ENCODE assay signal across 16 cellular contexts in the genomic region with DNA sequence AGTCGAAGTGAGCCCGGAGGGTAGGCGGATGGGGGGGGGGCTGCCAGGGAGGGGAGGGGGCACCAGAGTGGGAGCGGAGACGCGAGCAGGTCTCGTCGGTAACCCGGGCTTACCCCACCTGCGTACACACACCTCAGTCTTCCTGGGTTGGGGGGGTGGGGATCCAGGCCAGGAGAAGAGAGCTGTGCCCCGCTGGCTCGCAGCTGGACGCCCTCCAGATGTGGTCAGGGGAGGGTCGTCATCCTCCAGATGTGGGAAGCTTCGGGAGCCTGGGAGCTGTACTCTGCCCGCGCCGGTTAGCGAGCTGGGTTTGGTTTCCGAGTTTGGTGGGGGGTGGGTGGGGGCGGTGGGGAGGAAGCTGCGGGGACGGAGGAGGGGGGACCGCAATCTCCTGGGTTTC. TPM values are rescaled to one million over a fixed set of nuclear protein-coding genes. Genes with fewer than 3 reads are reported as not detected.
DNase-seq lines count a peak whose midpoint lies in the region; ATAC-seq, FAIRE-seq and TF ChIP-seq lines count a peak whose summit lies in the region.
"Had no signal": no experiment of that assay in that cellular context is flagged by ENCODE, and none has a peak within 500 bp of the region (broad histone marks: within the 10 kb centered on the region; RNA-seq: fewer than 3 reads in every experiment).

No MANE protein-coding gene starts in this region.

- H2BK5ac ChIP-seq in mesendoderm (ENCODE audit: low read length) = no peak overlapping the region

- 24% methylated on average over 13 of the region's 24 CpGs for WGBS in HepG2 (ENCODE audit: low lambda C conversion rate)
- WGBS in right lobe of liver (ENCODE audit: insufficient coverage, low coverage, low lambda C conversion rate, missing lambda C conversion rate) = 2% methylated on average over 14 of the region's 24 CpGs
- no CpG with 5 or more reads among the region's 24 CpGs for WGBS in mesendoderm (ENCODE audit: extremely low coverage, insufficient coverage, low lambda C conversion rate)

- H3K36me3 Mint-ChIP-seq in central memory CD8-positive, alpha-beta T cell (ENCODE audit: insufficient read depth) = peaks cover 16% of the 10 kb centered on the region
- H3K36me3 Mint-ChIP-seq: activated naive CD4-positive, alpha-beta T cell treated with anti-CD3 and anti-CD28 coated beads, Interleukin-2, amount 50 U/mL, for 72 hours had no signal

- TF ChIP-seq EP300 in HepG2 (IDR thresholded peaks at IDR 0.05; ENCODE audit: low read depth in 2 of 2, low read length in 2 of 2) = no peak
- no peak for TF ChIP-seq EP300 in HepG2 (CRISPR knock-in tag; IDR thresholded peaks at IDR 0.05; ENCODE audit: borderline replicate concordance)

- no peak for TF ChIP-seq RAD21 in HepG2 (CRISPR knock-in tag; IDR thresholded peaks at IDR 0.05)

- intact Hi-C loops in HepG2 (cut with micrococcal nuclease; ENCODE audit: unreplicated experiment) (no loop called here), right lobe of liver (cut with DNase I) (no loop called here), vagina (cut with DNase I) (no loop called here)

- no peak overlapping the region for H2BK120ac ChIP-seq in mesendoderm (ENCODE audit: low read depth, low read length)

- no peak overlapping the region for H4K5ac ChIP-seq in mesendoderm (ENCODE audit: low read length)

- H3K9ac ChIP-seq in HepG2 (ENCODE audit: insufficient read depth, low read depth, low read length) = no peak overlapping the region
- H3K9ac ChIP-seq in mesendoderm (ENCODE audit: low read length) = no peak overlapping the region

- H3K23ac ChIP-seq in mesendoderm (ENCODE audit: low read length) = no peak overlapping the region

- in situ Hi-C loops in HepG2 (cut with HindIII; ENCODE audit: extremely low pct_ligation_motif_present, low pct_unique_long_range_greater_than_20kb) = no loop called here

- no peak overlapping the region for H2BK15ac ChIP-seq in mesendoderm (replicated peaks; ENCODE audit: low read depth)

- TF ChIP-seq CTCF in HepG2 (CRISPR knock-in tag; IDR thresholded peaks at IDR 0.05) (no peak), right lobe of liver (IDR thresholded peaks at IDR 0.05) (no peak), vagina (IDR thresholded peaks at IDR 0.05) (no peak)

- TF ChIP-seq POLR2A in HepG2 (IDR thresholded peaks at IDR 0.05; ENCODE audit: insufficient read depth in 1 of 2, low read depth in 2 of 2, low read length in 2 of 2) (no peak), right lobe of liver (IDR thresholded peaks at IDR 0.05) (no peak), vagina (IDR thresholded peaks at IDR 0.05) (no peak)

- no peak overlapping the region; the same call in 1 of the 2 replicates for H3K4me2 ChIP-seq in HepG2 (ENCODE audit: low read depth, low read length)
- H3K4me2 ChIP-seq in mesendoderm (ENCODE audit: low read length) = peak overlapping the region; percentile 68

- CTCF ChIA-PET in HepG2 (lab: Yijun Ruan, JAX; ENCODE audit: low intra/inter-chr PET ratio, low total read pairs) = no interaction called here

- peaks cover 28 to 54% of the 10 kb centered on the region in 2 experiments for H3K27me3 ChIP-seq in HepG2 (ENCODE audit: control insufficient read depth in 1 of 2, insufficient read depth in 2 of 2, low read length in 2 of 2)
- H3K27me3 ChIP-seq in right lobe of liver = peaks cover 4 to 29% of the 10 kb centered on the region in 2 donors
- H3K27me3 ChIP-seq in mesendoderm (ENCODE audit: insufficient read depth, low read length, poor library complexity) = peaks cover 3% of the 10 kb centered on the region
- no peaks in the 10 kb centered on the region for H3K27me3 ChIP-seq in vagina

- FAIRE-seq in HepG2 (lab: Jason Lieb, UNC) (no peak), urothelium cell line (lab: Jason Lieb, UNC) (no peak)
- FAIRE-seq: K562 had no signal

- no peaks in the 10 kb centered on the region for H3K79me2 ChIP-seq in HepG2 (ENCODE audit: insufficient read depth, low read length)
- no peaks in the 10 kb centered on the region for H3K79me2 ChIP-seq in mesendoderm (ENCODE audit: control insufficient read depth, insufficient read depth, low read length)

- H4K20me1 ChIP-seq in HepG2 (ENCODE audit: insufficient read depth, low read length) = peaks cover 5% of the 10 kb centered on the region; the same call in 1 of the 2 replicates

- BruUV-seq in HepG2 (replicated peaks; lab: Mats Ljungman, UMichigan) = no TSS peak

- no peak overlapping the region for H2AFZ ChIP-seq in HepG2 (ENCODE audit: low read length)

- H3K18ac ChIP-seq in mesendoderm (ENCODE audit: low read length) = peak overlapping the region; percentile 72

- H3K79me1 ChIP-seq in mesendoderm (ENCODE audit: low read length) = no peaks in the 10 kb centered on the region

- no peak overlapping the region for H3K4ac ChIP-seq in mesendoderm (ENCODE audit: low read depth, low read length)

- H3K4me3 Mint-ChIP-seq in central memory CD8-positive, alpha-beta T cell = peak overlapping the region; percentile 69

- H3K9me3 ChIP-seq in HepG2 (ENCODE audit: low read length) = no peaks in the 10 kb centered on the region
- no peaks in the 10 kb centered on the region for H3K9me3 ChIP-seq in right lobe of liver
- no peaks in the 10 kb centered on the region for H3K9me3 ChIP-seq in vagina
- H3K9me3 ChIP-seq: left lung, sigmoid colon had no signal

- H3K27ac ChIP-seq in HepG2 (ENCODE audit: extremely low read length, insufficient read depth, low read length) (no peak overlapping the region), right lobe of liver (no peak overlapping the region), mesendoderm (ENCODE audit: low read depth, low read length) (no peak overlapping the region), vagina (peak overlapping the region; percentile 92)
- H3K27ac ChIP-seq: left lung had no signal

- no peak overlapping the region for H2AK5ac ChIP-seq in mesendoderm (ENCODE audit: low read length)

- H3K36me3 ChIP-seq in HepG2 (replicated peaks in 1 of 2; ENCODE audit: control insufficient read depth in 1 of 2, insufficient read depth in 2 of 2, low read length in 2 of 2) (no peaks in the 10 kb centered on the region), right lobe of liver (no peaks in the 10 kb centered on the region), mesendoderm (ENCODE audit: control insufficient read depth, insufficient read depth, low read length) (no peaks in the 10 kb centered on the region), vagina (no peaks in the 10 kb centered on the region)
- H3K36me3 ChIP-seq: left lung, sigmoid colon had no signal

- peak overlapping the region; percentile 34 for H3K56ac ChIP-seq in mesendoderm (ENCODE audit: low read length)

- POLR2A ChIA-PET in HepG2 (lab: Yijun Ruan, JAX) = interaction anchor here (1.1 to 2.5 kb wide), 5 partner anchors 15 to 158 kb away, joined by 3 to 6 read pairs (median 4); partner anchors contain the start of genes LUC7L3 and SPATA20

- no peak overlapping the region for H3K4me3 ChIP-seq in HepG2 (replicated peaks in 1 of 3; ENCODE audit: insufficient read depth in 1 of 3, low read depth in 2 of 3, low read length in 3 of 3)
- no peak overlapping the region for H3K4me3 ChIP-seq in right lobe of liver
- H3K4me3 ChIP-seq in mesendoderm (ENCODE audit: low read length) = no peak overlapping the region
- H3K4me3 ChIP-seq in vagina = peak overlapping the region; percentile 55 to 79

- H3K4me1 ChIP-seq in HepG2 (ENCODE audit: insufficient read depth, low read length) (peaks cover 9% of the 10 kb centered on the region), right lobe of liver (peaks cover 0 to 22% (median 6%) of the 10 kb centered on the region in 4 donors), mesendoderm (ENCODE audit: control insufficient read depth, low read depth, low read length) (peaks cover 13% of the 10 kb centered on the region), vagina (peaks cover 77% of the 10 kb centered on the region)

- peaks cover 83% of the 10 kb centered on the region for H3K27me3 Mint-ChIP-seq in central memory CD8-positive, alpha-beta T cell

- H4K8ac ChIP-seq in mesendoderm (ENCODE audit: low read depth, low read length) = no peak overlapping the region

- H3K4me1 Mint-ChIP-seq in central memory CD8-positive, alpha-beta T cell = peaks cover 35% of the 10 kb centered on the region

- H3K27ac Mint-ChIP-seq in central memory CD8-positive, alpha-beta T cell (ENCODE audit: low read depth) = no peak overlapping the region
- H3K27ac Mint-ChIP-seq: activated naive CD4-positive, alpha-beta T cell treated with anti-CD3 and anti-CD28 coated beads, Interleukin-2, amount 50 U/mL, for 72 hours had no signal

- DNase-seq in HepG2 (ENCODE audit: low spot score) (no peak), right lobe of liver (no peak), mesendoderm (no peak), vagina (ENCODE audit: extremely low spot score in 2 of 2) (no peak), urothelium cell line (ENCODE audit: low spot score) (no peak)
- DNase-seq in central memory CD8-positive, alpha-beta T cell (ENCODE audit: low spot score in 2 of 2) = no peak
- DNase-seq in stimulated activated CD4-positive, alpha-beta T cell treated with anti-CD3 and anti-CD28 coated beads, Interleukin-2, amount 100 ng/mL, for 48 hours = no peak
- DNase-seq: caudate nucleus, GOT3, left lung, NCI-H1105, NCI-H226, sigmoid colon had no signal

- H3K9me3 Mint-ChIP-seq in central memory CD8-positive, alpha-beta T cell = no peaks in the 10 kb centered on the region
- H3K9me3 Mint-ChIP-seq: activated naive CD4-positive, alpha-beta T cell treated with anti-CD3 and anti-CD28 coated beads, Interleukin-2, amount 50 U/mL, for 72 hours had no signal

- ATAC-seq in HepG2 (no peak), right lobe of liver (no peak), GM18867 (IDR thresholded peaks at IDR 0.05; ENCODE audit: unreplicated experiment) (no peak)
- ATAC-seq in central memory CD8-positive, alpha-beta T cell (replicated peaks; ENCODE audit: extremely low read depth, poor library complexity, severe bottlenecking) = no peak
- ATAC-seq: K562, left lung had no signal

RNA-seq across cellular contexts. Expression of gene CACNA1G, which starts 1.3 kb away (rescaled TPM):
- total RNA-seq in HepG2 (2016; rRNA removed; fragmentation: Illumina TruSeq; extraction: Trizol) (0.02 TPM in 1 of 2 replicates, not detected in the other), right lobe of liver (not detected), vagina (4.9 TPM)
- total RNA-seq in HepG2 (2016; cell fraction: cytosol; rRNA removed; fragmentation: Illumina TruSeq; extraction: Trizol; ENCODE audit: low read depth) = not detected in 2 replicates
- total RNA-seq in HepG2 (2016; cell fraction: insoluble cytoplasmic fraction; rRNA removed; fragmentation: Illumina TruSeq; extraction: Trizol) = not detected in 2 replicates
- total RNA-seq in HepG2 (2016; cell fraction: membrane; rRNA removed; fragmentation: Illumina TruSeq; extraction: Trizol) = not detected in 2 replicates
- total RNA-seq in HepG2 (2016; cell fraction: nucleus; rRNA removed; fragmentation: Illumina TruSeq; extraction: Trizol) = not detected in 2 replicates
- polyA plus RNA-seq in HepG2 (2011; rRNA removed) = 0.01 TPM in 1 of 2 replicates, not detected in the other
- polyA plus RNA-seq in HepG2 (2011; cell fraction: cytosol; rRNA removed) = 0.01 TPM in 1 of 2 replicates, not detected in the other
- 0.02 and 0.08 TPM in 2 replicates for polyA plus RNA-seq in HepG2 (2011; cell fraction: nucleus; rRNA removed)
- not detected in 2 replicates for polyA plus RNA-seq in HepG2 (2012)
- polyA plus RNA-seq in HepG2 (2016; cell fraction: cytosol; fragmentation: Illumina TruSeq; extraction: Trizol; ENCODE audit: low read depth) = not detected in 2 replicates
- not detected in 2 replicates for polyA plus RNA-seq in HepG2 (2016; cell fraction: insoluble cytoplasmic fraction; fragmentation: Illumina TruSeq; extraction: Trizol; ENCODE audit: low read depth)
- polyA plus RNA-seq in HepG2 (2016; cell fraction: membrane; fragmentation: Illumina TruSeq; extraction: Trizol; ENCODE audit: low read depth) = not detected in 2 replicates
- polyA plus RNA-seq in HepG2 (2016; cell fraction: nucleus; fragmentation: Illumina TruSeq; extraction: Trizol; ENCODE audit: insufficient read depth, low read depth) = not detected in 2 replicates
- polyA minus RNA-seq in HepG2 (2011; rRNA and poly(A)+ RNA removed; ENCODE audit: low replicate concordance) = not detected in 2 replicates
- not detected in 2 replicates for polyA minus RNA-seq in HepG2 (2011; cell fraction: cytosol; rRNA and poly(A)+ RNA removed)
- not detected in 2 replicates for polyA minus RNA-seq in HepG2 (2011; cell fraction: nucleus; rRNA and poly(A)+ RNA removed)
- polyA plus RNA-seq in mesendoderm (2013, experiment 1 of 2) = 1.8 TPM
- 1.6 TPM for polyA plus RNA-seq in mesendoderm (2013, experiment 2 of 2)
- total RNA-seq: K562 had no signal

RNA-seq across cellular contexts. Expression of gene SPATA20, which starts 14.8 kb away (rescaled TPM):
- total RNA-seq in HepG2 (2016; rRNA removed; fragmentation: Illumina TruSeq; extraction: Trizol) (35.7 and 64.8 TPM in 2 replicates), right lobe of liver (100 to 1,000 TPM in 1 of 6 experiments, 10 to 100 TPM in 5; 29.6 to 203 (median 34.2) TPM), vagina (73.4 TPM)
- 38.7 and 45.5 TPM in 2 replicates for total RNA-seq in HepG2 (2016; cell fraction: cytosol; rRNA removed; fragmentation: Illumina TruSeq; extraction: Trizol; ENCODE audit: low read depth)
- total RNA-seq in HepG2 (2016; cell fraction: insoluble cytoplasmic fraction; rRNA removed; fragmentation: Illumina TruSeq; extraction: Trizol) = 31.6 and 65.5 TPM in 2 replicates
- 64.2 and 68.5 TPM in 2 replicates for total RNA-seq in HepG2 (2016; cell fraction: membrane; rRNA removed; fragmentation: Illumina TruSeq; extraction: Trizol)
- 65.8 and 68.8 TPM in 2 replicates for total RNA-seq in HepG2 (2016; cell fraction: nucleus; rRNA removed; fragmentation: Illumina TruSeq; extraction: Trizol)
- 36.1 and 38.1 TPM in 2 replicates for polyA plus RNA-seq in HepG2 (2011; rRNA removed)
- polyA plus RNA-seq in HepG2 (2011; cell fraction: cytosol; rRNA removed) = 16.3 and 29.3 TPM in 2 replicates
- polyA plus RNA-seq in HepG2 (2011; cell fraction: nucleus; rRNA removed) = 301 and 348 TPM in 2 replicates
- polyA plus RNA-seq in HepG2 (2012) = 22.4 and 25.0 TPM in 2 replicates
- polyA plus RNA-seq in HepG2 (2016; cell fraction: cytosol; fragmentation: Illumina TruSeq; extraction: Trizol; ENCODE audit: low read depth) = 38.7 and 44.0 TPM in 2 replicates
- polyA plus RNA-seq in HepG2 (2016; cell fraction: insoluble cytoplasmic fraction; fragmentation: Illumina TruSeq; extraction: Trizol; ENCODE audit: low read depth) = 36.7 and 39.9 TPM in 2 replicates
- 62.1 and 66.1 TPM in 2 replicates for polyA plus RNA-seq in HepG2 (2016; cell fraction: membrane; fragmentation: Illumina TruSeq; extraction: Trizol; ENCODE audit: low read depth)
- 150 and 152 TPM in 2 replicates for polyA plus RNA-seq in HepG2 (2016; cell fraction: nucleus; fragmentation: Illumina TruSeq; extraction: Trizol; ENCODE audit: insufficient read depth, low read depth)
- polyA minus RNA-seq in HepG2 (2011; rRNA and poly(A)+ RNA removed; ENCODE audit: low replicate concordance) = 11.3 and 57.4 TPM in 2 replicates
- 12.1 and 17.9 TPM in 2 replicates for polyA minus RNA-seq in HepG2 (2011; cell fraction: cytosol; rRNA and poly(A)+ RNA removed)
- 52.6 and 68.2 TPM in 2 replicates for polyA minus RNA-seq in HepG2 (2011; cell fraction: nucleus; rRNA and poly(A)+ RNA removed)
- 9.8 TPM for polyA plus RNA-seq in mesendoderm (2013, experiment 1 of 2)
- 9.4 TPM for polyA plus RNA-seq in mesendoderm (2013, experiment 2 of 2)

RNA-seq across cellular contexts. Expression of gene EPN3, which starts 29.3 kb away (rescaled TPM):
- total RNA-seq in HepG2 (2016; rRNA removed; fragmentation: Illumina TruSeq; extraction: Trizol) (0.41 and 0.95 TPM in 2 replicates), right lobe of liver (under 1 TPM in 2 of 6 experiments, not detected in 4; 0.06 to 0.27 TPM), vagina (21.9 TPM)
- total RNA-seq in HepG2 (2016; cell fraction: cytosol; rRNA removed; fragmentation: Illumina TruSeq; extraction: Trizol; ENCODE audit: low read depth) = 0.88 and 1.1 TPM in 2 replicates
- total RNA-seq in HepG2 (2016; cell fraction: insoluble cytoplasmic fraction; rRNA removed; fragmentation: Illumina TruSeq; extraction: Trizol) = 0.54 and 0.71 TPM in 2 replicates
- 0.90 and 1.3 TPM in 2 replicates for total RNA-seq in HepG2 (2016; cell fraction: membrane; rRNA removed; fragmentation: Illumina TruSeq; extraction: Trizol)
- 1.1 and 1.6 TPM in 2 replicates for total RNA-seq in HepG2 (2016; cell fraction: nucleus; rRNA removed; fragmentation: Illumina TruSeq; extraction: Trizol)
- polyA plus RNA-seq in HepG2 (2011; rRNA removed) = 0.05 and 0.11 TPM in 2 replicates
- polyA plus RNA-seq in HepG2 (2011; cell fraction: cytosol; rRNA removed) = 0.04 and 0.09 TPM in 2 replicates
- 0.23 and 0.35 TPM in 2 replicates for polyA plus RNA-seq in HepG2 (2011; cell fraction: nucleus; rRNA removed)
- polyA plus RNA-seq in HepG2 (2012) = 0.09 and 0.15 TPM in 2 replicates
- polyA plus RNA-seq in HepG2 (2016; cell fraction: cytosol; fragmentation: Illumina TruSeq; extraction: Trizol; ENCODE audit: low read depth) = 0.40 and 0.55 TPM in 2 replicates
- polyA plus RNA-seq in HepG2 (2016; cell fraction: insoluble cytoplasmic fraction; fragmentation: Illumina TruSeq; extraction: Trizol; ENCODE audit: low read depth) = 1.2 and 1.4 TPM in 2 replicates
- polyA plus RNA-seq in HepG2 (2016; cell fraction: membrane; fragmentation: Illumina TruSeq; extraction: Trizol; ENCODE audit: low read depth) = 0.73 and 0.91 TPM in 2 replicates
- 1.2 and 1.7 TPM in 2 replicates for polyA plus RNA-seq in HepG2 (2016; cell fraction: nucleus; fragmentation: Illumina TruSeq; extraction: Trizol; ENCODE audit: insufficient read depth, low read depth)
- 0.35 and 1.4 TPM in 2 replicates for polyA minus RNA-seq in HepG2 (2011; rRNA and poly(A)+ RNA removed; ENCODE audit: low replicate concordance)
- 0.20 and 0.53 TPM in 2 replicates for polyA minus RNA-seq in HepG2 (2011; cell fraction: cytosol; rRNA and poly(A)+ RNA removed)
- polyA minus RNA-seq in HepG2 (2011; cell fraction: nucleus; rRNA and poly(A)+ RNA removed) = 1.1 and 3.2 TPM in 2 replicates
- 3.7 TPM for polyA plus RNA-seq in mesendoderm (2013, experiment 1 of 2)
- 3.0 TPM for polyA plus RNA-seq in mesendoderm (2013, experiment 2 of 2)
- total RNA-seq: activated naive CD4-positive, alpha-beta T cell treated with anti-CD3 and anti-CD28 coated beads, Interleukin-2, amount 50 U/mL, for 72 hours; sigmoid colon had no signal
- polyA plus RNA-seq: K562 had no signal

RNA-seq across cellular contexts. Expression of gene MYCBPAP, which starts 53.6 kb away (rescaled TPM):
- 0.24 and 0.36 TPM in 2 replicates for total RNA-seq in HepG2 (2016; rRNA removed; fragmentation: Illumina TruSeq; extraction: Trizol)
- not detected in 2 replicates for total RNA-seq in HepG2 (2016; cell fraction: cytosol; rRNA removed; fragmentation: Illumina TruSeq; extraction: Trizol; ENCODE audit: low read depth)
- 0.09 and 0.32 TPM in 2 replicates for total RNA-seq in HepG2 (2016; cell fraction: insoluble cytoplasmic fraction; rRNA removed; fragmentation: Illumina TruSeq; extraction: Trizol)
- 0.41 TPM in 1 of 2 replicates, not detected in the other for total RNA-seq in HepG2 (2016; cell fraction: membrane; rRNA removed; fragmentation: Illumina TruSeq; extraction: Trizol)
- 0.47 and 1.0 TPM in 2 replicates for total RNA-seq in HepG2 (2016; cell fraction: nucleus; rRNA removed; fragmentation: Illumina TruSeq; extraction: Trizol)
- polyA plus RNA-seq in HepG2 (2011; rRNA removed) = 0.18 and 0.22 TPM in 2 replicates
- 0.12 and 0.13 TPM in 2 replicates for polyA plus RNA-seq in HepG2 (2011; cell fraction: cytosol; rRNA removed)
- 0.69 and 1.0 TPM in 2 replicates for polyA plus RNA-seq in HepG2 (2011; cell fraction: nucleus; rRNA removed)
- polyA plus RNA-seq in HepG2 (2012) = 0.48 and 0.56 TPM in 2 replicates
- not detected in 2 replicates for polyA plus RNA-seq in HepG2 (2016; cell fraction: cytosol; fragmentation: Illumina TruSeq; extraction: Trizol; ENCODE audit: low read depth)
- 0.36 and 0.41 TPM in 2 replicates for polyA plus RNA-seq in HepG2 (2016; cell fraction: insoluble cytoplasmic fraction; fragmentation: Illumina TruSeq; extraction: Trizol; ENCODE audit: low read depth)
- polyA plus RNA-seq in HepG2 (2016; cell fraction: membrane; fragmentation: Illumina TruSeq; extraction: Trizol; ENCODE audit: low read depth) = 0.07 TPM in 1 of 2 replicates, not detected in the other
- polyA plus RNA-seq in HepG2 (2016; cell fraction: nucleus; fragmentation: Illumina TruSeq; extraction: Trizol; ENCODE audit: insufficient read depth, low read depth) = 0.93 and 1.1 TPM in 2 replicates
- 0.33 TPM in 1 of 2 replicates, not detected in the other for polyA minus RNA-seq in HepG2 (2011; rRNA and poly(A)+ RNA removed; ENCODE audit: low replicate concordance)
- polyA minus RNA-seq in HepG2 (2011; cell fraction: cytosol; rRNA and poly(A)+ RNA removed) = not detected in 2 replicates
- 0.52 and 0.75 TPM in 2 replicates for polyA minus RNA-seq in HepG2 (2011; cell fraction: nucleus; rRNA and poly(A)+ RNA removed)
- total RNA-seq in right lobe of liver = under 1 TPM in 1 of 6 experiments, not detected in 5; 0.51 TPM
- polyA plus RNA-seq in mesendoderm (2013, experiment 1 of 2) = 0.17 TPM
- polyA plus RNA-seq in mesendoderm (2013, experiment 2 of 2) = 0.15 TPM
- total RNA-seq in vagina = not detected
- total RNA-seq: K562 had no signal
- polyA plus RNA-seq: K562 had no signal

Comparison
In these comparisons a context has a peak if more than half of its experiments do, and no peak if none do; other contexts are left out.
1. H3K4me3 ChIP-seq: peak in vagina (2 of 2); none in HepG2 (0 of 3), right lobe of liver (0 of 3) and mesendoderm (single experiment).